1 cellular context compared by ENCODE assay signal in the genomic region with DNA sequence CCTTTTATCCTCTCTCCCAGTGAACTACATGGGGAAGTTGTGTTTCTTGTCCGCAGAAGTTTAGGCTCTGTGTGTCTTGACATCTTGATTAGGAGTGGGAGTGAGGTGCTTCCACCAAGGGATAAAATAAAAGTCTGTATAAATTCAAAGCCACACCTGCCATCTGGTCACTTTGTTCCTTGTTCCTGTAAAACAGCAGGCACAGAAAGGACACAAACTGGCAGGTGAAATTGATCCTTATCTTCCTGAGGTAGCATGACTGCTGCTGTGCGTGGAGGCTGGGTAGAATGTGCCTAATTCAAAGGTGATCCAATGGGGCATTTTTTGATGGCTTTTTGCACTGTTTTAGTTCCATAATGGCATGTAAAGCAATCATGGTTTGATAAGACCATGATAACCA.
TF ChIP-seq lines count a peak whose summit lies in the region.

No MANE protein-coding gene starts in this region.

TF ChIP-seq in SK-N-SH treated with all-trans-retinoic acid at 6 μM for 48 hours, 23 proteins besides CTCF, POLR2A, EP300 and RAD21 (continued from another document):
- TF ChIP-seq OSR1 (CRISPR knock-in tag; IDR thresholded peaks at IDR 0.05): no peak
- TF ChIP-seq TOX (CRISPR knock-in tag; IDR thresholded peaks at IDR 0.05; ENCODE audit: borderline replicate concordance): no peak
